ENCODE assay signal across 11 cellular contexts in genomic region chr16:19130385-19130784, GRCh38. TPM values are rescaled to one million over a fixed set of nuclear protein-coding genes. Genes with fewer than 3 reads are reported as not detected.
DNase-seq lines count a peak whose midpoint lies in the region; ATAC-seq and TF ChIP-seq lines count a peak whose summit lies in the region.
"Had no signal": no experiment of that assay in that cellular context is flagged by ENCODE, and none has a peak within 500 bp of the region (broad histone marks: within the 10 kb centered on the region; RNA-seq: fewer than 3 reads in every experiment).

No MANE protein-coding gene starts in this region.

- H3K9me3 Mint-ChIP-seq in activated naive CD4-positive, alpha-beta T cell treated with anti-CD3 and anti-CD28 coated beads, Interleukin-2, amount 50 U/mL, for 72 hours = no peaks in the 10 kb centered on the region
- H3K9me3 Mint-ChIP-seq: mesothelial cell of epicardium had no signal

- peak overlapping the region; percentile 71 for H2BK5ac ChIP-seq in mesendoderm (ENCODE audit: low read length)

- H3K4me1 ChIP-seq in breast epithelium = no peaks in the 10 kb centered on the region
- peaks cover 17% of the 10 kb centered on the region for H3K4me1 ChIP-seq in mesendoderm (ENCODE audit: control insufficient read depth, low read depth, low read length)
- peaks cover 0 to 24% (median 19%) of the 10 kb centered on the region in 4 donors for H3K4me1 ChIP-seq in tibial artery
- no peaks in the 10 kb centered on the region for H3K4me1 ChIP-seq in Karpas-422 (ENCODE audit: low read length)

- no peak overlapping the region for H3K4me2 ChIP-seq in mesendoderm (ENCODE audit: low read length)
- H3K4me2 ChIP-seq in Karpas-422 (ENCODE audit: low read depth, low read length, poor library complexity, severe bottlenecking) = no peak overlapping the region

- no CpG with 5 or more reads among the region's 7 CpGs for WGBS in mesendoderm (ENCODE audit: extremely low coverage, insufficient coverage, low lambda C conversion rate)

- H3K36me3 ChIP-seq in breast epithelium (no peaks in the 10 kb centered on the region), mesendoderm (ENCODE audit: control insufficient read depth, insufficient read depth, low read length) (no peaks in the 10 kb centered on the region), tibial artery (peaks cover 0 to 3% (median 0%) of the 10 kb centered on the region in 3 donors), Karpas-422 (ENCODE audit: insufficient read depth, low read length) (no peaks in the 10 kb centered on the region)

- no peak for ATAC-seq in activated naive CD4-positive, alpha-beta T cell treated with anti-CD3 and anti-CD28 coated beads, Interleukin-2, amount 50 U/mL, for 72 hours

- H3K9ac ChIP-seq in mesendoderm (ENCODE audit: low read length) (no peak overlapping the region), Karpas-422 (ENCODE audit: low read length) (no peak overlapping the region)

- H2BK120ac ChIP-seq in mesendoderm (ENCODE audit: low read depth, low read length) = no peak overlapping the region

- no peak overlapping the region for H2AK5ac ChIP-seq in mesendoderm (ENCODE audit: low read length)

- H3K56ac ChIP-seq in mesendoderm (ENCODE audit: low read length) = no peak overlapping the region

- intact Hi-C loops in breast epithelium (cut with DNase I; ENCODE audit: low total_unique reads) (no loop called here), tibial artery (cut with DNase I; ENCODE audit: low total_unique reads) (no loop called here)

- peak overlapping the region; percentile 34 to 36 for H3K27ac Mint-ChIP-seq in activated naive CD4-positive, alpha-beta T cell treated with anti-CD3 and anti-CD28 coated beads, Interleukin-2, amount 50 U/mL, for 72 hours

- H3K4me3 ChIP-seq in breast epithelium (no peak overlapping the region), mesendoderm (ENCODE audit: low read length) (no peak overlapping the region), tibial artery (no peak overlapping the region), Karpas-422 (ENCODE audit: low read length) (no peak overlapping the region)

- H3K27ac ChIP-seq in breast epithelium = peak overlapping the region; percentile 67 to 92
- H3K27ac ChIP-seq in mesendoderm (ENCODE audit: low read depth, low read length) = peak overlapping the region; percentile 14
- peak overlapping the region; percentile 54 to 64 for H3K27ac ChIP-seq in tibial artery
- no peak overlapping the region for H3K27ac ChIP-seq in Karpas-422 (ENCODE audit: low read length)

- no peak overlapping the region for H3K4ac ChIP-seq in mesendoderm (ENCODE audit: low read depth, low read length)

- no peak overlapping the region for H2BK15ac ChIP-seq in mesendoderm (replicated peaks; ENCODE audit: low read depth)

- H3K9me3 ChIP-seq in breast epithelium = no peaks in the 10 kb centered on the region
- no peaks in the 10 kb centered on the region for H3K9me3 ChIP-seq in tibial artery
- no peaks in the 10 kb centered on the region for H3K9me3 ChIP-seq in Karpas-422 (ENCODE audit: low read length)

- H2AFZ ChIP-seq in Karpas-422 (ENCODE audit: low read length) = no peak overlapping the region

- TF ChIP-seq CTCF in breast epithelium (IDR thresholded peaks at IDR 0.05) (no peak), tibial artery (IDR thresholded peaks at IDR 0.05) (no peak)

- H3K36me3 Mint-ChIP-seq in activated naive CD4-positive, alpha-beta T cell treated with anti-CD3 and anti-CD28 coated beads, Interleukin-2, amount 50 U/mL, for 72 hours = no peaks in the 10 kb centered on the region

- no peaks in the 10 kb centered on the region for H3K79me2 ChIP-seq in mesendoderm (ENCODE audit: control insufficient read depth, insufficient read depth, low read length)
- no peaks in the 10 kb centered on the region for H3K79me2 ChIP-seq in Karpas-422 (ENCODE audit: low read length)

- H3K79me1 ChIP-seq in mesendoderm (ENCODE audit: low read length) = no peaks in the 10 kb centered on the region

- H3K18ac ChIP-seq in mesendoderm (ENCODE audit: low read length) = peak overlapping the region; percentile 16

- no peaks in the 10 kb centered on the region for H3K27me3 ChIP-seq in breast epithelium
- H3K27me3 ChIP-seq in mesendoderm (ENCODE audit: insufficient read depth, low read length, poor library complexity) = no peaks in the 10 kb centered on the region
- H3K27me3 ChIP-seq in tibial artery = no peaks in the 10 kb centered on the region
- no peaks in the 10 kb centered on the region for H3K27me3 ChIP-seq in Karpas-422 (ENCODE audit: low read length)

- DNase-seq in activated naive CD4-positive, alpha-beta T cell treated with anti-CD3 and anti-CD28 coated beads, Interleukin-2, amount 50 U/mL, for 72 hours (ENCODE audit: low spot score in 2 of 2) = no peak
- DNase-seq in activated naive CD4-positive, alpha-beta T cell treated with anti-CD3 and anti-CD28 coated beads, Interleukin-2, amount 50 U/mL, for 16 hours = no peak
- DNase-seq in breast epithelium (ENCODE audit: low spot score in 2 of 2) (no peak), mesendoderm (no peak), tibial artery (no peak), Karpas-422 (no peak), NCI-H187 treated with DMSO at 0.1 percent for 48 hours (lab: John Stamatoyannopoulos, UW) (no peak)
- no peak for DNase-seq in stimulated activated naive CD4-positive, alpha-beta T cell (lab: John Stamatoyannopoulos, UW)
- DNase-seq: activated CD4-positive, CD25-positive, alpha-beta regulatory T cell treated with anti-CD3 and anti-CD28 coated beads, Interleukin-2, amount 50 U/mL, for 72 hours; stimulated activated CD4-positive, alpha-beta T cell treated with anti-CD3 and anti-CD28 coated beads, Interleukin-2, amount 100 ng/mL, for 24 hours had no signal

- no peaks in the 10 kb centered on the region for H4K20me1 ChIP-seq in Karpas-422 (ENCODE audit: insufficient read depth, low read depth, low read length)

- TF ChIP-seq POLR2A in breast epithelium (IDR thresholded peaks at IDR 0.05) = no peak

- H4K8ac ChIP-seq in mesendoderm (ENCODE audit: low read depth, low read length) = no peak overlapping the region

- no peak overlapping the region for H3K23ac ChIP-seq in mesendoderm (ENCODE audit: low read length)

- H4K5ac ChIP-seq in mesendoderm (ENCODE audit: low read length) = no peak overlapping the region

- H3K9me2 ChIP-seq in Karpas-422 (replicated peaks; ENCODE audit: insufficient read depth, low read length) = no peaks in the 10 kb centered on the region

RNA-seq across cellular contexts. Expression of gene ITPRIPL2, which starts 16.6 kb away (rescaled TPM):
- 1 to 10 TPM; 1.3 to 1.8 TPM for total RNA-seq in activated naive CD4-positive, alpha-beta T cell treated with anti-CD3 and anti-CD28 coated beads, Interleukin-2, amount 50 U/mL, for 72 hours
- total RNA-seq in breast epithelium = 10 to 100 TPM; 36.1 to 66.6 (median 40.3) TPM
- 2.3 TPM for polyA plus RNA-seq in mesendoderm (2013, experiment 1 of 2)
- 2.5 TPM for polyA plus RNA-seq in mesendoderm (2013, experiment 2 of 2)
- total RNA-seq in Karpas-422 (2014; rRNA removed; shearing (Covaris generic); ENCODE audit: low replicate concordance) = not detected in 2 replicates

RNA-seq across cellular contexts. Expression of gene SYT17, which starts 37.7 kb away (rescaled TPM):
- total RNA-seq in activated naive CD4-positive, alpha-beta T cell treated with anti-CD3 and anti-CD28 coated beads, Interleukin-2, amount 50 U/mL, for 72 hours = not detected
- total RNA-seq in breast epithelium = 10 to 100 TPM in 1 of 3 donors, 1 to 10 TPM in 2; 1.9 to 11.9 (median 5.2) TPM
- polyA plus RNA-seq in mesendoderm (2013, experiment 1 of 2) = 3.4 TPM
- 3.3 TPM for polyA plus RNA-seq in mesendoderm (2013, experiment 2 of 2)
- not detected in 2 replicates for total RNA-seq in Karpas-422 (2014; rRNA removed; shearing (Covaris generic); ENCODE audit: low replicate concordance)

Comparison
In these comparisons a context has a peak if more than half of its experiments do, and no peak if none do; other contexts are left out.
1. RNA of gene ITPRIPL2, which starts 16.6 kb away (total RNA-seq): 36.1 to 66.6 TPM in breast epithelium; 1.3 to 1.8 TPM in activated naive CD4-positive, alpha-beta T cell treated with anti-CD3 and anti-CD28 coated beads, Interleukin-2, amount 50 U/mL, for 72 hours and not detected in Karpas-422; every median in the first group is over 10 times any median in the second.